1 cellular context compared by ENCODE assay signal in the genomic region with DNA sequence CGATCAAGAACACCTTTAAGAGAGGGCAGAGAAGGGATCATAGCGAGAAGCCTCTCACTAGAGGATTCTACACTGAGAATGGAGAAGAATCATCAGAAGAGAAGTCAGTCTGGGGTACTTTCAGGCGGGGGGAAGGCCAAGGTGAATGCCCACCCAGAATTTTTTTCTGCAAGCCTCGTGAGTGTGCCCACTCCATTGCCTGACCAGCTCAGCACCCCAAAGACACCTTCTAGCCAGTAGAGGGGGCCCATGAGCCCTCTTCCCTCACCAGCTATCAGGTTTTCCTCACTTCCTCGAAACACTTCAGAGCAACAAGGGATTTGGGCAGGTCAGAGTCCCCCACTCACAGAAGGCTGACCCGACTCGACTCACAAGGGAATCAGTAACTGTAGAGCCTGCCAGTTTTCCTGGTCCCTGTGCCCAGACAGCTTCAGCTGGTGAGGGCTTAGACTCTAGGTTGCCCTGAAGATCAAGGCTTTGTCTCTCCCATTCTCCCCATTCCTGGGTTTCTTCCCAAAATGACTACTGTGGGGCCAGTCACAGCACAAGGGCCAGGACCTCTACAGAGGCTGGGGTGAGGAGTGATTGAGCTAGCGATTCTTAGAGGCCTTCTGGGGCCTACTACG.
TF ChIP-seq lines count a peak whose summit lies in the region.

No MANE protein-coding gene starts in this region.

TF ChIP-seq in HCT116, 20 proteins besides CTCF, POLR2A, EP300 and RAD21 (continued from another document):
- no peak for TF ChIP-seq SP1 (IDR thresholded peaks at IDR 0.05; ENCODE audit: low read depth)
- no peak for TF ChIP-seq SIN3A (IDR thresholded peaks at IDR 0.05; ENCODE audit: low read depth)
- TF ChIP-seq FOSL1 (IDR thresholded peaks at IDR 0.05; ENCODE audit: low read depth) = no peak
- no peak for TF ChIP-seq EZH2 (IDR thresholded peaks at IDR 0.05)
- TF ChIP-seq JUND (IDR thresholded peaks at IDR 0.05) = no peak
- TF ChIP-seq TCF7L2 (IDR thresholded peaks at IDR 0.05; ENCODE audit: borderline replicate concordance, extremely low read depth, insufficient read depth, insufficient read length) = no peak
- no peak for TF ChIP-seq ZNF274 (IDR thresholded peaks at IDR 0.05; ENCODE audit: low read depth, low read length)
- no peak for TF ChIP-seq ELF1 (IDR thresholded peaks at IDR 0.05; ENCODE audit: borderline replicate concordance, low read depth)
- no peak for TF ChIP-seq EZH2phosphoT487 (IDR thresholded peaks at IDR 0.05; ENCODE audit: borderline replicate concordance)
- no peak for TF ChIP-seq ATF3 (IDR thresholded peaks at IDR 0.05)
- TF ChIP-seq, protein P1, sequence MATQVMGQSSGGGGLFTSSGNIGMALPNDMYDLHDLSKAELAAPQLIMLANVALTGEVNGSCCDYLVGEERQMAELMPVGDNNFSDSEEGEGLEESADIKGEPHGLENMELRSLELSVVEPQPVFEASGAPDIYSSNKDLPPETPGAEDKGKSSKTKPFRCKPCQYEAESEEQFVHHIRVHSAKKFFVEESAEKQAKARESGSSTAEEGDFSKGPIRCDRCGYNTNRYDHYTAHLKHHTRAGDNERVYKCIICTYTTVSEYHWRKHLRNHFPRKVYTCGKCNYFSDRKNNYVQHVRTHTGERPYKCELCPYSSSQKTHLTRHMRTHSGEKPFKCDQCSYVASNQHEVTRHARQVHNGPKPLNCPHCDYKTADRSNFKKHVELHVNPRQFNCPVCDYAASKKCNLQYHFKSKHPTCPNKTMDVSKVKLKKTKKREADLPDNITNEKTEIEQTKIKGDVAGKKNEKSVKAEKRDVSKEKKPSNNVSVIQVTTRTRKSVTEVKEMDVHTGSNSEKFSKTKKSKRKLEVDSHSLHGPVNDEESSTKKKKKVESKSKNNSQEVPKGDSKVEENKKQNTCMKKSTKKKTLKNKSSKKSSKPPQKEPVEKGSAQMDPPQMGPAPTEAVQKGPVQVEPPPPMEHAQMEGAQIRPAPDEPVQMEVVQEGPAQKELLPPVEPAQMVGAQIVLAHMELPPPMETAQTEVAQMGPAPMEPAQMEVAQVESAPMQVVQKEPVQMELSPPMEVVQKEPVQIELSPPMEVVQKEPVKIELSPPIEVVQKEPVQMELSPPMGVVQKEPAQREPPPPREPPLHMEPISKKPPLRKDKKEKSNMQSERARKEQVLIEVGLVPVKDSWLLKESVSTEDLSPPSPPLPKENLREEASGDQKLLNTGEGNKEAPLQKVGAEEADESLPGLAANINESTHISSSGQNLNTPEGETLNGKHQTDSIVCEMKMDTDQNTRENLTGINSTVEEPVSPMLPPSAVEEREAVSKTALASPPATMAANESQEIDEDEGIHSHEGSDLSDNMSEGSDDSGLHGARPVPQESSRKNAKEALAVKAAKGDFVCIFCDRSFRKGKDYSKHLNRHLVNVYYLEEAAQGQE (IDR thresholded peaks at IDR 0.05; ENCODE audit: low read depth) = no peak
- no peak for TF ChIP-seq SRF (IDR thresholded peaks at IDR 0.05; ENCODE audit: low read depth)
- TF ChIP-seq ZFX (IDR thresholded peaks at IDR 0.05) = no peak
